Comparison of ENCODE assay signal across 1 cellular context in the genomic region with DNA sequence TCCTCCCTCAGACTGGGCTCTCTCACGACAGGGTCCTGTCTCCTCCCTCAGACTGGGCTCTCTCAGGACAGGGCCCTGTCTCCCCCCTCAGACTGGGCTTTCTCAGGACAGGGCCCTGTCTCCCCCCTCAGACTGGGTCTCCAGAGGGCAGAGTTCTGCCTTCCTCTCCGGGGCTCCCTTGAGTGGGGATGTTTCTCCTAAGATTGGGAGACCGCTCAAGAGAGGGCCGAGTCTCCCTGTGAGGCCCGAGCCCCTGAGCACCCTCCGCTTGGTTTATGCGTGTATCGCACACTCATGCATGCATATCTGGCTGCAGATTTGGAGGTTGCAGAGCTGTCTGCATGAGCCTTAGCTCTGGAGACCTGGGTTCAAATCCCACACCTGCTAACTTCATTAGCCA.
TF ChIP-seq lines count a peak whose summit lies in the region.

No MANE protein-coding gene starts in this region.

TF ChIP-seq in GM23338, 12 proteins besides CTCF, POLR2A, EP300 and RAD21 (continued from another document):
- TF ChIP-seq, protein P1, sequence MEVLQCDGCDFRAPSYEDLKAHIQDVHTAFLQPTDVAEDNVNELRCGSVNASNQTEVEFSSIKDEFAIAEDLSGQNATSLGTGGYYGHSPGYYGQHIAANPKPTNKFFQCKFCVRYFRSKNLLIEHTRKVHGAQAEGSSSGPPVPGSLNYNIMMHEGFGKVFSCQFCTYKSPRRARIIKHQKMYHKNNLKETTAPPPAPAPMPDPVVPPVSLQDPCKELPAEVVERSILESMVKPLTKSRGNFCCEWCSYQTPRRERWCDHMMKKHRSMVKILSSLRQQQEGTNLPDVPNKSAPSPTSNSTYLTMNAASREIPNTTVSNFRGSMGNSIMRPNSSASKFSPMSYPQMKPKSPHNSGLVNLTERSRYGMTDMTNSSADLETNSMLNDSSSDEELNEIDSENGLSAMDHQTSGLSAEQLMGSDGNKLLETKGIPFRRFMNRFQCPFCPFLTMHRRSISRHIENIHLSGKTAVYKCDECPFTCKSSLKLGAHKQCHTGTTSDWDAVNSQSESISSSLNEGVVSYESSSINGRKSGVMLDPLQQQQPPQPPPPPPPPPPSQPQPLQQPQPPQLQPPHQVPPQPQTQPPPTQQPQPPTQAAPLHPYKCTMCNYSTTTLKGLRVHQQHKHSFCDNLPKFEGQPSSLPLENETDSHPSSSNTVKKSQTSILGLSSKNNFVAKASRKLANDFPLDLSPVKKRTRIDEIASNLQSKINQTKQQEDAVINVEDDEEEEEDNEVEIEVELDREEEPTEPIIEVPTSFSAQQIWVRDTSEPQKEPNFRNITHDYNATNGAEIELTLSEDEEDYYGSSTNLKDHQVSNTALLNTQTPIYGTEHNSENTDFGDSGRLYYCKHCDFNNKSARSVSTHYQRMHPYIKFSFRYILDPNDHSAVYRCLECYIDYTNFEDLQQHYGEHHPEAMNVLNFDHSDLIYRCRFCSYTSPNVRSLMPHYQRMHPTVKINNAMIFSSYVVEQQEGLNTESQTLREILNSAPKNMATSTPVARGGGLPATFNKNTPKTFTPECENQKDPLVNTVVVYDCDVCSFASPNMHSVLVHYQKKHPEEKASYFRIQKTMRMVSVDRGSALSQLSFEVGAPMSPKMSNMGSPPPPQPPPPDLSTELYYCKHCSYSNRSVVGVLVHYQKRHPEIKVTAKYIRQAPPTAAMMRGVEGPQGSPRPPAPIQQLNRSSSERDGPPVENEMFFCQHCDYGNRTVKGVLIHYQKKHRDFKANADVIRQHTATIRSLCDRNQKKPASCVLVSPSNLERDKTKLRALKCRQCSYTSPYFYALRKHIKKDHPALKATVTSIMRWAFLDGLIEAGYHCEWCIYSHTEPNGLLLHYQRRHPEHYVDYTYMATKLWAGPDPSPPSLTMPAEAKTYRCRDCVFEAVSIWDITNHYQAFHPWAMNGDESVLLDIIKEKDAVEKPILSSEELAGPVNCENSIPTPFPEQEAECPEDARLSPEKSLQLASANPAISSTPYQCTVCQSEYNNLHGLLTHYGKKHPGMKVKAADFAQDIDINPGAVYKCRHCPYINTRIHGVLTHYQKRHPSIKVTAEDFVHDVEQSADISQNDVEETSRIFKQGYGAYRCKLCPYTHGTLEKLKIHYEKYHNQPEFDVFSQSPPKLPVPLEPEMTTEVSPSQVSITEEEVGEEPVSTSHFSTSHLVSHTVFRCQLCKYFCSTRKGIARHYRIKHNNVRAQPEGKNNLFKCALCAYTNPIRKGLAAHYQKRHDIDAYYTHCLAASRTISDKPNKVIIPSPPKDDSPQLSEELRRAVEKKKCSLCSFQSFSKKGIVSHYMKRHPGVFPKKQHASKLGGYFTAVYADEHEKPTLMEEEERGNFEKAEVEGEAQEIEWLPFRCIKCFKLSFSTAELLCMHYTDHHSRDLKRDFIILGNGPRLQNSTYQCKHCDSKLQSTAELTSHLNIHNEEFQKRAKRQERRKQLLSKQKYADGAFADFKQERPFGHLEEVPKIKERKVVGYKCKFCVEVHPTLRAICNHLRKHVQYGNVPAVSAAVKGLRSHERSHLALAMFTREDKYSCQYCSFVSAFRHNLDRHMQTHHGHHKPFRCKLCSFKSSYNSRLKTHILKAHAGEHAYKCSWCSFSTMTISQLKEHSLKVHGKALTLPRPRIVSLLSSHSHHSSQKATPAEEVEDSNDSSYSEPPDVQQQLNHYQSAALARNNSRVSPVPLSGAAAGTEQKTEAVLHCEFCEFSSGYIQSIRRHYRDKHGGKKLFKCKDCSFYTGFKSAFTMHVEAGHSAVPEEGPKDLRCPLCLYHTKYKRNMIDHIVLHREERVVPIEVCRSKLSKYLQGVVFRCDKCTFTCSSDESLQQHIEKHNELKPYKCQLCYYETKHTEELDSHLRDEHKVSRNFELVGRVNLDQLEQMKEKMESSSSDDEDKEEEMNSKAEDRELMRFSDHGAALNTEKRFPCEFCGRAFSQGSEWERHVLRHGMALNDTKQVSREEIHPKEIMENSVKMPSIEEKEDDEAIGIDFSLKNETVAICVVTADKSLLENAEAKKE (CRISPR knock-in tag; IDR thresholded peaks at IDR 0.05): no peak
- TF ChIP-seq EZH2phosphoT487 (IDR thresholded peaks at IDR 0.05; ENCODE audit: unreplicated experiment) (no peak), ZNF114 (CRISPR knock-in tag; IDR thresholded peaks at IDR 0.05) (no peak), STAT1 (IDR thresholded peaks at IDR 0.05; ENCODE audit: unreplicated experiment) (no peak), ZNF331 (CRISPR knock-in tag; IDR thresholded peaks at IDR 0.05; ENCODE audit: low read depth) (no peak), EZH2 (IDR thresholded peaks at IDR 0.05; ENCODE audit: low read depth, unreplicated experiment) (no peak), CREB1 (CRISPR knock-in tag; IDR thresholded peaks at IDR 0.05; ENCODE audit: low read depth) (no peak)
